Comparison of ENCODE assay signal across 1 cellular context in the genomic region with DNA sequence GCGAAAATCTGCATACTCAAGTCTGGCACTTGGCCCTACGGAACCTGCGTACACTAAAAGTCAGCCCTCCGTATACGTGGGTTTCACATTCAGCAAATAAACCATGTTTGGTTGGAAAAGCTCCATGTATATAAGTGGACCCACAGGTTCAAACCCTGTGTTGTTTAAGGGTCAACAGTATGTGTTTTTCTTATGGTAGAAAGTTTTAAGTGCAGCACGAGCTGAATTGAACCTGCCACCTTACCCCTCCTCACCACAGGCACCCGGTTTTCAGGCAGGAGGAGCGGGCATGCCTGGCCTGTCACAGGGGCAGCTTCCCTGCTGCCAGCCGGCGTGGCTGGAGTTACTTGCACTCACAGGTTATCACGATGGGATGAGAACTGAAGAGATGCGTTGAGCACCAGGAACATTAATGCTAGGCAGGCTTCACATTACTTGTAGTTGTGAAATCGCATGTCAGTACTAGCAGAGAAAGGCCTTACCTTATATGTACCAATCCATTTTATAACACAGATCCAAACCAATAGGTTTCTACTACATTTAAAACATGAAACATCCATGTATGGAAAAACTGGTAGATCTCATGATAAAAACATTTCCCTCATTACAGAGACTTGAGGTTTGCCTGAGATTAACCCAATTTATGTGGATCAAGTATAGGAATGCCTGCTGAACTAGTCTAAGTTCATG.
TF ChIP-seq lines count a peak whose summit lies in the region.

No MANE protein-coding gene starts in this region.

TF ChIP-seq in K562, 482 proteins besides CTCF, POLR2A, EP300 and RAD21 (continued from another document and continues in another):
- TF ChIP-seq MCM2 (IDR thresholded peaks at IDR 0.05; ENCODE audit: low read depth) (no peak), MBD1 (CRISPR knock-in tag; IDR thresholded peaks at IDR 0.05) (0 out of 2 replicates have a peak, but pooled peaks have one; percentile 69), ZNF551 (CRISPR knock-in tag; IDR thresholded peaks at IDR 0.05) (peak; percentile 78), E4F1 (CRISPR knock-in tag; IDR thresholded peaks at IDR 0.05; ENCODE audit: borderline replicate concordance) (peak; percentile 28; the same call in 1 of the 2 replicates), TCF15 (CRISPR knock-in tag; IDR thresholded peaks at IDR 0.05) (peak; percentile 41; the same call in 1 of the 2 replicates), HNRNPLL (IDR thresholded peaks at IDR 0.05; ENCODE audit: low read depth, low read length, poor library complexity, severe bottlenecking) (no peak), KDM5B (IDR thresholded peaks at IDR 0.05; ENCODE audit: insufficient replicate concordance, low read depth, low read length) (peak; percentile 36), ZNF639 (CRISPR knock-in tag; conservative IDR thresholded peaks at IDR 0.05 in 1 of 2, IDR thresholded peaks at IDR 0.05 in 1 of 2) (no peak), TFAP4 (CRISPR knock-in tag; IDR thresholded peaks at IDR 0.05; ENCODE audit: borderline replicate concordance) (0 out of 2 replicates have a peak, but pooled peaks have one; percentile 17), ZNF133 (CRISPR knock-in tag; IDR thresholded peaks at IDR 0.05) (no peak), ZNF583 (CRISPR knock-in tag; IDR thresholded peaks at IDR 0.05) (0 out of 2 replicates have a peak, but pooled peaks have one; percentile 14), ZNF311 (CRISPR knock-in tag; IDR thresholded peaks at IDR 0.05) (no peak), KDM1A (IDR thresholded peaks at IDR 0.05) (peak in 1 of 2 experiments; percentile 5; a peak in 1 of 4 replicates), GATAD2B (IDR thresholded peaks at IDR 0.05; ENCODE audit: borderline replicate concordance) (peak; percentile 60; the same call in 1 of the 2 replicates), MCM7 (IDR thresholded peaks at IDR 0.05) (no peak), NEUROD1 (IDR thresholded peaks at IDR 0.05; ENCODE audit: borderline replicate concordance, low read depth, low read length, partially characterized antibody) (no peak), GTF2F1 (IDR thresholded peaks at IDR 0.05; ENCODE audit: low read depth, low read length) (no peak), NCOR1 (IDR thresholded peaks at IDR 0.05) (peak; percentile 48; the same call in 1 of the 2 replicates), TAF9B (IDR thresholded peaks at IDR 0.05; ENCODE audit: partially characterized antibody) (no peak), NR4A1 (CRISPR knock-in tag; IDR thresholded peaks at IDR 0.05) (no peak), NR4A1 (tag; IDR thresholded peaks at IDR 0.05) (no peak), SNIP1 (IDR thresholded peaks at IDR 0.05; ENCODE audit: low read depth) (no peak), EWSR1 (IDR thresholded peaks at IDR 0.05; ENCODE audit: borderline replicate concordance, low read depth, partially characterized antibody) (no peak), ZFP30 (CRISPR knock-in tag; IDR thresholded peaks at IDR 0.05; ENCODE audit: borderline replicate concordance) (peak; percentile 54; the same call in 1 of the 2 replicates), ILF3 (IDR thresholded peaks at IDR 0.05; ENCODE audit: borderline replicate concordance) (peak; percentile 93; the same call in 1 of the 2 replicates), NFE2L1 (tag; IDR thresholded peaks at IDR 0.05; ENCODE audit: borderline replicate concordance, low read depth) (no peak), KLF16 (IDR thresholded peaks at IDR 0.05) (no peak), DMBX1 (CRISPR knock-in tag; IDR thresholded peaks at IDR 0.05; ENCODE audit: borderline replicate concordance) (no peak), KLF10 (CRISPR knock-in tag; IDR thresholded peaks at IDR 0.05) (peak; percentile 14; the same call in 1 of the 2 replicates), KAT8 (IDR thresholded peaks at IDR 0.05; ENCODE audit: low read depth) (no peak), ELF2 (CRISPR knock-in tag; IDR thresholded peaks at IDR 0.05) (no peak), TRIM25 (IDR thresholded peaks at IDR 0.05; ENCODE audit: borderline replicate concordance) (no peak), WHSC1 (IDR thresholded peaks at IDR 0.05; ENCODE audit: low read length) (no peak), RBM25 (IDR thresholded peaks at IDR 0.05; ENCODE audit: low read depth, low read length, severe bottlenecking) (no peak), NCOA4 (IDR thresholded peaks at IDR 0.05; ENCODE audit: partially characterized antibody) (no peak)
- TF ChIP-seq, protein P1, sequence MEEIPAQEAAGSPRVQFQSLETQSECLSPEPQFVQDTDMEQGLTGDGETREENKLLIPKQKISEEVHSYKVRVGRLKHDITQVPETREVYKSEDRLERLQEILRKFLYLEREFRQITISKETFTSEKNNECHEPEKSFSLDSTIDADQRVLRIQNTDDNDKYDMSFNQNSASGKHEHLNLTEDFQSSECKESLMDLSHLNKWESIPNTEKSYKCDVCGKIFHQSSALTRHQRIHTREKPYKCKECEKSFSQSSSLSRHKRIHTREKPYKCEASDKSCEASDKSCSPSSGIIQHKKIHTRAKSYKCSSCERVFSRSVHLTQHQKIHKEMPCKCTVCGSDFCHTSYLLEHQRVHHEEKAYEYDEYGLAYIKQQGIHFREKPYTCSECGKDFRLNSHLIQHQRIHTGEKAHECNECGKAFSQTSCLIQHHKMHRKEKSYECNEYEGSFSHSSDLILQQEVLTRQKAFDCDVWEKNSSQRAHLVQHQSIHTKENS (CRISPR knock-in tag; IDR thresholded peaks at IDR 0.05): no peak
- TF ChIP-seq, protein P2, sequence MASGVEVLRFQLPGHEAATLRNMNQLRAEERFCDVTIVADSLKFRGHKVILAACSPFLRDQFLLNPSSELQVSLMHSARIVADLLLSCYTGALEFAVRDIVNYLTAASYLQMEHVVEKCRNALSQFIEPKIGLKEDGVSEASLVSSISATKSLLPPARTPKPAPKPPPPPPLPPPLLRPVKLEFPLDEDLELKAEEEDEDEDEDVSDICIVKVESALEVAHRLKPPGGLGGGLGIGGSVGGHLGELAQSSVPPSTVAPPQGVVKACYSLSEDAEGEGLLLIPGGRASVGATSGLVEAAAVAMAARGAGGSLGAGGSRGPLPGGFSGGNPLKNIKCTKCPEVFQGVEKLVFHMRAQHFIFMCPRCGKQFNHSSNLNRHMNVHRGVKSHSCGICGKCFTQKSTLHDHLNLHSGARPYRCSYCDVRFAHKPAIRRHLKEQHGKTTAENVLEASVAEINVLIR (CRISPR knock-in tag; IDR thresholded peaks at IDR 0.05): no peak
- TF ChIP-seq, protein P3, sequence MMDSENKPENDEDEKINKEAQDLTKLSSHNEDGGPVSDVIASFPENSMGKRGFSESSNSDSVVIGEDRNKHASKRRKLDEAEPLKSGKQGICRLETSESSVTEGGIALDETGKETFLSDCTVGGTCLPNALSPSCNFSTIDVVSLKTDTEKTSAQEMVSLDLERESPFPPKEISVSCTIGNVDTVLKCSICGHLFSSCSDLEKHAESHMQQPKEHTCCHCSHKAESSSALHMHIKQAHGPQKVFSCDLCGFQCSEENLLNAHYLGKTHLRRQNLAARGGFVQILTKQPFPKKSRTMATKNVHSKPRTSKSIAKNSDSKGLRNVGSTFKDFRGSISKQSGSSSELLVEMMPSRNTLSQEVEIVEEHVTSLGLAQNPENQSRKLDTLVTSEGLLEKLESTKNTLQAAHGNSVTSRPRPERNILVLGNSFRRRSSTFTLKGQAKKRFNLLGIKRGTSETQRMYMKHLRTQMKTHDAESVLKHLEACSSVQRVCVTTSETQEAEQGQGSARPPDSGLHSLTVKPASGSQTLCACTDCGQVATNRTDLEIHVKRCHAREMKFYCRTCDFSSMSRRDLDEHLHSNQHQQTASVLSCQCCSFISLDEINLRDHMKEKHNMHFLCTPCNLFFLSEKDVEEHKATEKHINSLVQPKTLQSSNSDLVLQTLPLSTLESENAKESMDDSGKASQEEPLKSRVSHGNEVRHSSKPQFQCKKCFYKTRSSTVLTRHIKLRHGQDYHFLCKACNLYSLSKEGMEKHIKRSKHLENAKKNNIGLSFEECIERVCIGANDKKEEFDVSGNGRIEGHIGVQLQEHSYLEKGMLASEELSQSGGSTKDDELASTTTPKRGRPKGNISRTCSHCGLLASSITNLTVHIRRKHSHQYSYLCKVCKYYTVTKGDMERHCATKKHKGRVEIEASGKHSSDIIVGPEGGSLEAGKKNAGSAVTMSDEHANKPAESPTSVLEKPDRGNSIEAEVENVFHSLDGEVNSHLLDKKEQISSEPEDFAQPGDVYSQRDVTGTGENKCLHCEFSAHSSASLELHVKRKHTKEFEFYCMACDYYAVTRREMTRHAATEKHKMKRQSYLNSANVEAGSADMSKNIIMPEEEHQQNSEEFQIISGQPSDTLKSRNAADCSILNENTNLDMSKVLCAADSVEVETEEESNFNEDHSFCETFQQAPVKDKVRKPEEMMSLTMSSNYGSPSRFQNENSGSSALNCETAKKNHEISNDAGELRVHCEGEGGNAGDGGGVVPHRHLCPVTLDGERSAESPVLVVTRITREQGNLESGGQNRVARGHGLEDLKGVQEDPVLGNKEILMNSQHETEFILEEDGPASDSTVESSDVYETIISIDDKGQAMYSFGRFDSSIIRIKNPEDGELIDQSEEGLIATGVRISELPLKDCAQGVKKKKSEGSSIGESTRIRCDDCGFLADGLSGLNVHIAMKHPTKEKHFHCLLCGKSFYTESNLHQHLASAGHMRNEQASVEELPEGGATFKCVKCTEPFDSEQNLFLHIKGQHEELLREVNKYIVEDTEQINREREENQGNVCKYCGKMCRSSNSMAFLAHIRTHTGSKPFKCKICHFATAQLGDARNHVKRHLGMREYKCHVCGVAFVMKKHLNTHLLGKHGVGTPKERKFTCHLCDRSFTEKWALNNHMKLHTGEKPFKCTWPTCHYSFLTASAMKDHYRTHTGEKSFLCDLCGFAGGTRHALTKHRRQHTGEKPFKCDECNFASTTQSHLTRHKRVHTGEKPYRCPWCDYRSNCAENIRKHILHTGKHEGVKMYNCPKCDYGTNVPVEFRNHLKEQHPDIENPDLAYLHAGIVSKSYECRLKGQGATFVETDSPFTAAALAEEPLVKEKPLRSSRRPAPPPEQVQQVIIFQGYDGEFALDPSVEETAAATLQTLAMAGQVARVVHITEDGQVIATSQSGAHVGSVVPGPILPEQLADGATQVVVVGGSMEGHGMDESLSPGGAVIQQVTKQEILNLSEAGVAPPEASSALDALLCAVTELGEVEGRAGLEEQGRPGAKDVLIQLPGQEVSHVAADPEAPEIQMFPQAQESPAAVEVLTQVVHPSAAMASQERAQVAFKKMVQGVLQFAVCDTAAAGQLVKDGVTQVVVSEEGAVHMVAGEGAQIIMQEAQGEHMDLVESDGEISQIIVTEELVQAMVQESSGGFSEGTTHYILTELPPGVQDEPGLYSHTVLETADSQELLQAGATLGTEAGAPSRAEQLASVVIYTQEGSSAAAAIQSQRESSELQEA (IDR thresholded peaks at IDR 0.05; ENCODE audit: low read depth): no peak
